13 cellular contexts compared by ENCODE assay signal in the genomic region with DNA sequence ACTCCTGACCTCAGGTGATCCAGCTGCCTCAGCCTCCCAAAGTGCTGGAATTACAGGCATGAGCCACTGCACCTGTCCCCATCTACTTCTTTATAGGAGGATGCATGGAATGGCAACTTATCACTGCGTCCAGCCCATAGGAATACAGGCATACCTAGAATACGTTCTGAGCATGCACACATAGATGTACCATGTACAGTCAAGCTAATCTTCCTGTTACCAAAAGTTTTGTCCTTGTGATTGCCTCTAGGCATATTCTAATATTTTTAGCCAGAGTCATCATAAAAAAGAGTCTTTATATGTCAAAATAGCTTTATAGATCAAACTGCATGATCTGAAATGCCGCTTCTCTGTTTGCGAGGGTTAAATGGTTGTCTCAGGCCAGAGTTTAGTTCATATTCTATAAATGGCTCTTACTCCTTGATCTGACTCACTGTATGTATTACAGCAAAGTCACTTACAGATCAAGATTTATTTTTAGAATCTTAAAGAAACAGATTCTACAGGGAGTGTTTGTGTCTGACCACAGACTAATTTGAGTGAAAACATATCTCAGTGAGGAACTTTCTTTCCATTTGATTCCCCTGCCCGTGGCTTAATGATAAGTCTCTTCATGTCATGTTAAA.
DNase-seq lines count a peak whose midpoint lies in the region; ATAC-seq and TF ChIP-seq lines count a peak whose summit lies in the region.
"Had no signal": no experiment of that assay in that cellular context is flagged by ENCODE, and none has a peak within 500 bp of the region (broad histone marks: within the 10 kb centered on the region; RNA-seq: fewer than 3 reads in every experiment).

No MANE protein-coding gene starts in this region.

- peak overlapping the region; percentile 61 for H3K9ac ChIP-seq in smooth muscle cell (ENCODE audit: low read depth)

- no peak overlapping the region for H3K4me3 ChIP-seq in fibroblast of villous mesenchyme (ENCODE audit: low read depth, low read length)
- H3K4me3 ChIP-seq in smooth muscle cell: no peak overlapping the region

- H3K9me3 ChIP-seq in smooth muscle cell (replicated peaks; ENCODE audit: low read depth): no peaks in the 10 kb centered on the region

- no peaks in the 10 kb centered on the region for H3F3A ChIP-seq in smooth muscle cell (ENCODE audit: low read depth)

- H3K4me2 ChIP-seq in smooth muscle cell: peak overlapping the region; percentile 81

- H2AFZ ChIP-seq in smooth muscle cell (ENCODE audit: low read depth): no peak overlapping the region

- TF ChIP-seq CTCF in fibroblast of villous mesenchyme (IDR thresholded peaks at IDR 0.05; ENCODE audit: insufficient read depth, low read depth, low read length) (no peak), smooth muscle cell (IDR thresholded peaks at IDR 0.05; ENCODE audit: borderline replicate concordance, insufficient read depth, poor library complexity, severe bottlenecking) (no peak)

- no peaks in the 10 kb centered on the region for H3K36me3 ChIP-seq in smooth muscle cell (ENCODE audit: low read depth)

- H4K20me1 ChIP-seq in smooth muscle cell (ENCODE audit: low read depth): no peaks in the 10 kb centered on the region

- peak; percentile 38 for ATAC-seq in GM18868 (IDR thresholded peaks at IDR 0.05; ENCODE audit: unreplicated experiment)
- no peak for ATAC-seq in GM19395 (IDR thresholded peaks at IDR 0.05; ENCODE audit: unreplicated experiment)
- ATAC-seq in HG03460 (IDR thresholded peaks at IDR 0.05; ENCODE audit: unreplicated experiment): no peak

- WGBS in smooth muscle cell (ENCODE audit: low lambda C conversion rate): 49% methylated on average over 5 of the region's 5 CpGs

- H3K27me3 ChIP-seq in smooth muscle cell (ENCODE audit: low read depth): no peaks in the 10 kb centered on the region

- H3K27ac ChIP-seq in smooth muscle cell (ENCODE audit: low read depth): peak overlapping the region; percentile 65

- H3K4me1 ChIP-seq in smooth muscle cell (ENCODE audit: low read depth): peaks cover 4% of the 10 kb centered on the region

- DNase-seq in RKO (ENCODE audit: low spot score) (peak; percentile 53), fibroblast of villous mesenchyme (ENCODE audit: low read depth) (peak; percentile 22), smooth muscle cell (lab: John Stamatoyannopoulos, UW; ENCODE audit: unreplicated experiment) (no peak), NCI-H524 (lab: John Stamatoyannopoulos, UW) (no peak), T-helper 2 cell (no peak)
- DNase-seq: activated CD8-positive, alpha-beta memory T cell treated with anti-CD3 and anti-CD28 coated beads for 24 hours; activated naive CD8-positive, alpha-beta T cell treated with anti-CD3 and anti-CD28 coated beads, Interleukin-2, amount 10 ng/mL, durations not matched to agents 7 days and 5 days; DMS79; NCI-H187 treated with DMSO at 0.1 percent for 48 hours; stimulated activated naive CD4-positive, alpha-beta T cell had no signal

- no peaks in the 10 kb centered on the region for H3K79me2 ChIP-seq in smooth muscle cell (ENCODE audit: low read depth)

Comparison
In these comparisons a context has a peak if more than half of its experiments do, and no peak if none do; other contexts are left out.
1. DNase-seq: peak in RKO (single experiment) and fibroblast of villous mesenchyme (single experiment); none in smooth muscle cell (single experiment), NCI-H524 (0 of 2) and T-helper 2 cell (0 of 5).